ENCODE assay signal across 16 cellular contexts in the genomic region with DNA sequence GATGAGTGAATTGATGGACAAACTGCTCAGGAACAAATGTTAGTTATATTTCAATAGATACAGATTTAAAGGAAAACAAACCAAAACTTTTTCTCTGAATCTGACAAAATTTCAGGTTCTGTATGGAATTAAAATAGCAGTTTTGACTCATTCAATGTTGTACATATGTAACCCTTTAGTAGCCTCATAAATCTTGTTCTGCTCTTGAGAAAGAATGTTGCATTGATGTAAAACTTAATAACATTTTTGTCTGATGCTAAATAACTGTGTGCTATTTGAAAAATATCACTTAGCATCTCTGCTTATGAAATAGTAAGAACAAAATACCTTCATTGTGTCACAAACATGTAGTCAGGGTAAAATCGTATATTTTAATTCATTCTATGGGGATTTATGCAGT.
DNase-seq lines count a peak whose midpoint lies in the region; TF ChIP-seq lines count a peak whose summit lies in the region.
"Had no signal": no experiment of that assay in that cellular context is flagged by ENCODE, and none has a peak within 500 bp of the region (broad histone marks: within the 10 kb centered on the region; RNA-seq: fewer than 3 reads in every experiment).

No MANE protein-coding gene starts in this region.

- peak overlapping the region; percentile 53 for H2AFZ ChIP-seq in ACC112 (ENCODE audit: low read length, unreplicated experiment)
- H2AFZ ChIP-seq in fibroblast of lung (ENCODE audit: low read length): no peak overlapping the region
- no peak overlapping the region for H2AFZ ChIP-seq in hepatocyte

- H3K27ac ChIP-seq in ACC112 (ENCODE audit: low read depth, low read length) (peak overlapping the region; percentile 89), fibroblast of lung (ENCODE audit: insufficient read depth, low read length) (peak overlapping the region; percentile 40), subcutaneous abdominal adipose tissue (ENCODE audit: low read depth, low read length) (peak overlapping the region; percentile 87), hepatocyte (no peak overlapping the region)
- H3K27ac ChIP-seq: BLaER1, HL-60 had no signal

- H3K27me3 Mint-ChIP-seq in activated naive CD8-positive, alpha-beta T cell treated with anti-CD3 and anti-CD28 coated beads for 36 hours: no peaks in the 10 kb centered on the region
- H3K27me3 Mint-ChIP-seq: CD4-positive, alpha-beta memory T cell had no signal

- H3K4me3 Mint-ChIP-seq in activated naive CD8-positive, alpha-beta T cell treated with anti-CD3 and anti-CD28 coated beads for 36 hours: no peak overlapping the region
- H3K4me3 Mint-ChIP-seq: CD14-positive monocyte; CD4-positive, alpha-beta memory T cell; H9 had no signal

- H4K20me1 ChIP-seq in fibroblast of lung (ENCODE audit: control insufficient read depth, extremely low read depth, insufficient read depth, low read length) (no peaks in the 10 kb centered on the region), hepatocyte (ENCODE audit: insufficient read depth, poor library complexity, severe bottlenecking) (no peaks in the 10 kb centered on the region)
- H4K20me1 ChIP-seq: BLaER1 had no signal

- H3K4me2 ChIP-seq in fibroblast of lung (ENCODE audit: extremely low read depth, insufficient read depth, low read length): no peak overlapping the region
- H3K4me2 ChIP-seq in hepatocyte: no peak overlapping the region
- H3K4me2 ChIP-seq: BLaER1 had no signal

- no peaks in the 10 kb centered on the region for H3K4me1 Mint-ChIP-seq in activated naive CD8-positive, alpha-beta T cell treated with anti-CD3 and anti-CD28 coated beads for 36 hours
- H3K4me1 Mint-ChIP-seq: CD14-positive monocyte; CD4-positive, alpha-beta memory T cell had no signal

- peaks cover 21% of the 10 kb centered on the region for H3K4me1 ChIP-seq in ACC112 (ENCODE audit: control insufficient read depth, insufficient read depth, low read length, unreplicated experiment)
- no peaks in the 10 kb centered on the region for H3K4me1 ChIP-seq in fibroblast of lung (ENCODE audit: control insufficient read depth, extremely low read depth, insufficient read depth, low read length)
- peaks cover 0 to 18% (median 0%) of the 10 kb centered on the region in 5 donors for H3K4me1 ChIP-seq in subcutaneous abdominal adipose tissue (ENCODE audit: control insufficient read depth in 5 of 5, insufficient read depth in 5 of 5, low read length in 5 of 5)
- H3K4me1 ChIP-seq in hepatocyte (ENCODE audit: insufficient read depth): no peaks in the 10 kb centered on the region
- H3K4me1 ChIP-seq: BLaER1 had no signal

- TF ChIP-seq CTCF in fibroblast of lung (conservative IDR thresholded peaks at IDR 0.05 in 1 of 2, IDR thresholded peaks at IDR 0.05 in 1 of 2; ENCODE audit: low read depth in 1 of 2, low read length in 2 of 2) (no peak), hepatocyte (IDR thresholded peaks at IDR 0.05; ENCODE audit: poor library complexity) (no peak)

- no peaks in the 10 kb centered on the region for H3K9me3 Mint-ChIP-seq in activated naive CD8-positive, alpha-beta T cell treated with anti-CD3 and anti-CD28 coated beads for 36 hours
- H3K9me3 Mint-ChIP-seq: H9 had no signal

- no peaks in the 10 kb centered on the region for H3K36me3 Mint-ChIP-seq in activated naive CD8-positive, alpha-beta T cell treated with anti-CD3 and anti-CD28 coated beads for 36 hours
- H3K36me3 Mint-ChIP-seq: CD14-positive monocyte; CD4-positive, alpha-beta memory T cell had no signal

- DNase-seq in HCEC 1CT (peak; percentile 7), fibroblast of lung (ENCODE audit: low read depth in 2 of 2) (peak in 1 of 2 donors; percentile 35), hepatocyte (ENCODE audit: low spot score) (no peak), HuH-7 (ENCODE audit: low spot score) (no peak)
- no peak for DNase-seq in activated naive CD8-positive, alpha-beta T cell treated with anti-CD3 and anti-CD28 coated beads for 36 hours
- DNase-seq: CD4-positive, alpha-beta memory T cell; DMS79 treated with DMSO at 0.1 percent for 48 hours; GF-D8; H9; IMR-90 had no signal

- H3K9ac ChIP-seq in fibroblast of lung (ENCODE audit: insufficient read depth, low read length) (no peak overlapping the region), subcutaneous abdominal adipose tissue (ENCODE audit: low read length in 5 of 5) (no peak overlapping the region)
- H3K9ac ChIP-seq: BLaER1 had no signal

- H3K36me3 ChIP-seq in ACC112 (ENCODE audit: insufficient read depth, low read length) (no peaks in the 10 kb centered on the region), fibroblast of lung (ENCODE audit: control insufficient read depth, insufficient read depth, low read length) (no peaks in the 10 kb centered on the region), subcutaneous abdominal adipose tissue (ENCODE audit: control insufficient read depth in 5 of 5, insufficient read depth in 5 of 5, low read length in 5 of 5) (no peaks in the 10 kb centered on the region), hepatocyte (replicated peaks; ENCODE audit: insufficient read depth, low read depth) (no peaks in the 10 kb centered on the region)
- H3K36me3 ChIP-seq: BLaER1 had no signal

- H3K9me3 ChIP-seq in fibroblast of lung (ENCODE audit: control insufficient read depth, insufficient read depth, low read depth, low read length) (no peaks in the 10 kb centered on the region), subcutaneous abdominal adipose tissue (ENCODE audit: control insufficient read depth in 5 of 5, low read length in 5 of 5) (no peaks in the 10 kb centered on the region), hepatocyte (ENCODE audit: low read depth) (no peaks in the 10 kb centered on the region)
- H3K9me3 ChIP-seq: BLaER1 had no signal

- H3K27ac Mint-ChIP-seq in activated naive CD8-positive, alpha-beta T cell treated with anti-CD3 and anti-CD28 coated beads for 36 hours: no peak overlapping the region
- H3K27ac Mint-ChIP-seq: CD14-positive monocyte; CD4-positive, alpha-beta memory T cell; H9 had no signal

- H3K27me3 ChIP-seq in ACC112 (ENCODE audit: insufficient read depth, low read length) (no peaks in the 10 kb centered on the region), fibroblast of lung (ENCODE audit: control insufficient read depth, insufficient read depth, low read length) (no peaks in the 10 kb centered on the region), subcutaneous abdominal adipose tissue (ENCODE audit: control insufficient read depth in 5 of 5, insufficient read depth in 4 of 5, low read length in 5 of 5) (no peaks in the 10 kb centered on the region), hepatocyte (no peaks in the 10 kb centered on the region)
- H3K27me3 ChIP-seq: BLaER1 had no signal

- no peak overlapping the region for H3K4me3 ChIP-seq in ACC112 (ENCODE audit: low read depth, low read length)
- no peak overlapping the region for H3K4me3 ChIP-seq in fibroblast of lung (replicated peaks in 1 of 4; ENCODE audit: control extremely low read depth in 1 of 4, insufficient read depth in 1 of 4, low read depth in 3 of 4, low read length in 4 of 4)
- H3K4me3 ChIP-seq in subcutaneous abdominal adipose tissue (ENCODE audit: low read depth in 1 of 5, low read length in 5 of 5): no peak overlapping the region
- no peak overlapping the region for H3K4me3 ChIP-seq in hepatocyte
- H3K4me3 ChIP-seq: BLaER1, K562 had no signal

- H3K79me2 ChIP-seq in ACC112 (ENCODE audit: control insufficient read depth, insufficient read depth, low read length, unreplicated experiment): no peaks in the 10 kb centered on the region
- H3K79me2 ChIP-seq in fibroblast of lung (ENCODE audit: control insufficient read depth, insufficient read depth, low read length): no peaks in the 10 kb centered on the region
- no peaks in the 10 kb centered on the region for H3K79me2 ChIP-seq in hepatocyte

- H3K9me2 ChIP-seq in hepatocyte (replicated peaks; ENCODE audit: insufficient read depth): no peaks in the 10 kb centered on the region

- 88% methylated on average over 1 of the region's 1 CpG for WGBS in hepatocyte (ENCODE audit: low lambda C conversion rate, missing lambda C conversion rate)
